8 cellular contexts compared by ENCODE assay signal in genomic region chr22:41746563-41747400, GRCh38. TPM values are rescaled to one million over a fixed set of nuclear protein-coding genes. Genes with fewer than 3 reads are reported as not detected.
A peak's percentile ranks its signal among the peaks of the same experiment; 100 is the strongest.
DNase-seq lines count a peak whose midpoint lies in the region; ATAC-seq and TF ChIP-seq lines count a peak whose summit lies in the region.

No MANE protein-coding gene starts in this region.

- TF ChIP-seq CTCF in choroid plexus epithelial cell (conservative IDR thresholded peaks at IDR 0.05; ENCODE audit: low read depth, low read length) (peak; percentile 92), left lung (IDR thresholded peaks at IDR 0.05) (peak; percentile 55 to 75)

- peak; percentile 54 for DNase-seq in SIG-M5 treated with dmso at 0.1 percent for 504 hours (lab: John Stamatoyannopoulos, UW; ENCODE audit: unreplicated experiment)
- DNase-seq in SIG-M5 (lab: John Stamatoyannopoulos, UW), result no peak
- peak; percentile 63 for DNase-seq in NCI-H2171 treated with DMSO at 0.1 percent for 48 hours (lab: John Stamatoyannopoulos, UW)
- peak; percentile 21 for DNase-seq in activated CD4-positive, alpha-beta T cell treated with anti-CD3 and anti-CD28 coated beads for 1 hour
- DNase-seq in choroid plexus epithelial cell (ENCODE audit: low read depth), result peak; percentile 90
- peak; percentile 75 to 85 for DNase-seq in left lung
- DNase-seq in stimulated activated CD4-positive, alpha-beta T cell treated with anti-CD3 and anti-CD28 coated beads, Interleukin-4, amount 100 ng/mL, for 24 hours, result peak; percentile 65

- no peaks in the 10 kb centered on the region for H3K4me1 ChIP-seq in left lung

- H3K9me3 ChIP-seq in left lung, result no peaks in the 10 kb centered on the region

- H3K27me3 ChIP-seq in left lung, result peaks cover 0 to 8% of the 10 kb centered on the region in 2 donors

- ATAC-seq in HG03060 (IDR thresholded peaks at IDR 0.05; ENCODE audit: low read depth, unreplicated experiment) (peak; percentile 57), left lung (peak; percentile 97)

- intact Hi-C loops in left lung (cut with DNase I), result no loop called here

- no peaks in the 10 kb centered on the region for H3K36me3 ChIP-seq in left lung

- H3K4me3 ChIP-seq in choroid plexus epithelial cell (ENCODE audit: low read depth, low read length) (no peak overlapping the region), left lung (no peak overlapping the region)

- no peak overlapping the region for H3K27ac ChIP-seq in left lung

RNA-seq across cellular contexts. Expression of gene MEI1, which starts 47.5 kb away (rescaled TPM):
- total RNA-seq in left lung, result 1 to 10 TPM; 3.9 to 7.9 TPM

RNA-seq across cellular contexts. Expression of gene CCDC134, which starts 53.7 kb away (rescaled TPM):
- total RNA-seq in left lung, result 10 to 100 TPM in 1 of 2 donors, 1 to 10 TPM in 1; 9.7 to 14.1 TPM

RNA-seq across cellular contexts. Expression of gene SNU13, which starts 58.1 kb away (rescaled TPM):
- 100 to 1,000 TPM; 112 to 126 TPM for total RNA-seq in left lung
